Comparison of ENCODE assay signal across 32 cellular contexts in genomic region chr10:111086602-111087001, GRCh38. TPM values are rescaled to one million over a fixed set of nuclear protein-coding genes. Genes with fewer than 3 reads are reported as not detected.
"Had no signal": no experiment of that assay in that cellular context is flagged by ENCODE, and none has a peak within 500 bp of the region (broad histone marks: within the 10 kb centered on the region; RNA-seq: fewer than 3 reads in every experiment).

No MANE protein-coding gene starts in this region.

- H3K4me3 ChIP-seq: adrenal gland, cardiac muscle cell, colonic mucosa, right lobe of liver, thoracic aorta, vagina had no signal

- H3K27ac ChIP-seq: adrenal gland, cardiac muscle cell, colonic mucosa, neutrophil, right lobe of liver, thoracic aorta, vagina, VCaP had no signal

- ATAC-seq: left colon, right lobe of liver had no signal

- H3K27me3 ChIP-seq: adrenal gland, cardiac muscle cell, colonic mucosa, right lobe of liver, vagina had no signal

- H3K36me3 ChIP-seq: adrenal gland, cardiac muscle cell, colonic mucosa, neutrophil, right lobe of liver, thoracic aorta, vagina had no signal

- H3K9me3 ChIP-seq: adrenal gland, colonic mucosa, neutrophil, right lobe of liver, thoracic aorta, vagina had no signal

- H3K4me1 ChIP-seq: adrenal gland, colonic mucosa, right lobe of liver, vagina had no signal

- DNase-seq: activated CD4-positive, alpha-beta memory T cell treated with anti-CD3 and anti-CD28 coated beads for 36 hours; activated CD4-positive, alpha-beta T cell treated with anti-CD3 and anti-CD28 coated beads for 48 hours; activated CD8-positive, alpha-beta memory T cell treated with anti-CD3 and anti-CD28 coated beads, Interleukin-2, amount 50 U/mL, for 4 hours; activated effector memory CD4-positive, alpha-beta T cell treated with anti-CD3 and anti-CD28 coated beads, Interleukin-2, amount 50 U/mL, for 16 hours; activated naive CD4-positive, alpha-beta T cell treated with anti-CD3 and anti-CD28 coated beads for 36 hours; activated naive CD8-positive, alpha-beta T cell treated with anti-CD3 and anti-CD28 coated beads for 36 hours; activated T-cell treated with anti-CD3 and anti-CD28 coated beads, Interleukin-2, amount 50 U/mL, for 1 hour; adrenal gland; aorta; cerebellar nuclear complex; effector memory CD4-positive, alpha-beta T cell; hypothalamus; immature natural killer cell; kidney; left colon; mammary epithelial cell; naive B cell; nephron progenitor cell; right lobe of liver; stimulated activated CD4-positive, alpha-beta T cell treated with anti-CD3 and anti-CD28 coated beads, Interleukin-2, amount 100 ng/mL, for 48 hours; stimulated activated naive CD4-positive, alpha-beta T cell treated with Interleukin-2 at 50 U/mL for 16 hours; trophoblast cell had no signal

RNA-seq across cellular contexts. Expression of gene ADRA2A, which starts 9.8 kb away (rescaled TPM):
- total RNA-seq: activated CD4-positive, alpha-beta memory T cell treated with anti-CD3 and anti-CD28 coated beads for 36 hours; activated CD8-positive, alpha-beta memory T cell treated with anti-CD3 and anti-CD28 coated beads for 36 hours; activated naive CD4-positive, alpha-beta T cell treated with anti-CD3 and anti-CD28 coated beads for 36 hours; activated naive CD8-positive, alpha-beta T cell treated with anti-CD3 and anti-CD28 coated beads for 36 hours; activated T-helper 1 cell treated with anti-CD3 and anti-CD28 coated beads, Interleukin-12 subunit alpha, Interleukin-12 subunit beta, Interleukin-2, Interleukin-4 antibody, amounts not matched to agents 30 ng/mL and 10 ng/mL and 1 ng/mL, durations not matched to agents 14 hours and 24 hours and 36 hours; dermis microvascular lymphatic vessel endothelial cell; mammary epithelial cell; osteocyte had no signal
